ENCODE assay signal across 8 cellular contexts in genomic region chr1:63917571-63918394, GRCh38.
A peak's percentile ranks its signal among the peaks of the same experiment; 100 is the strongest.
DNase-seq lines count a peak whose midpoint lies in the region; ATAC-seq and TF ChIP-seq lines count a peak whose summit lies in the region.

No MANE protein-coding gene starts in this region.

- H3K4me3 ChIP-seq in GM12865 (ENCODE audit: low read depth, low read length) (no peak overlapping the region), SJCRH30 (no peak overlapping the region), iPS DF 6.9 (ENCODE audit: low read length) (no peak overlapping the region)

- ATAC-seq in activated T-helper 17 cell treated with anti-CD3 and anti-CD28 coated beads, Interleukin-2, amount 50 U/mL, for 72 hours (replicated peaks) = no peak
- ATAC-seq in GM18861 (IDR thresholded peaks at IDR 0.05; ENCODE audit: unreplicated experiment) (no peak), HG02870 (IDR thresholded peaks at IDR 0.05; ENCODE audit: unreplicated experiment) (no peak), HG03045 (IDR thresholded peaks at IDR 0.05; ENCODE audit: unreplicated experiment) (no peak)

- no peak overlapping the region for H3K27ac ChIP-seq in SJCRH30
- no peak overlapping the region for H3K27ac ChIP-seq in iPS DF 6.9 (ENCODE audit: low read length)

- no peaks in the 10 kb centered on the region for H3K9me3 Mint-ChIP-seq in activated T-helper 17 cell treated with anti-CD3 and anti-CD28 coated beads, Interleukin-2, amount 50 U/mL, for 72 hours

- H3K4me1 Mint-ChIP-seq in activated T-helper 17 cell treated with anti-CD3 and anti-CD28 coated beads, Interleukin-2, amount 50 U/mL, for 72 hours = no peaks in the 10 kb centered on the region

- WGBS in iPS DF 6.9 (ENCODE audit: insufficient coverage, insufficient read length) = 100% methylated on average over 1 of the region's 12 CpGs

- no peaks in the 10 kb centered on the region for H3K36me3 Mint-ChIP-seq in activated T-helper 17 cell treated with anti-CD3 and anti-CD28 coated beads, Interleukin-2, amount 50 U/mL, for 72 hours (ENCODE audit: low read depth)

- H3K4me1 ChIP-seq in SJCRH30 (peaks cover 14% of the 10 kb centered on the region), iPS DF 6.9 (ENCODE audit: control insufficient read depth, insufficient read depth, low read length) (peaks cover 13% of the 10 kb centered on the region)

- H3K27ac Mint-ChIP-seq in activated T-helper 17 cell treated with anti-CD3 and anti-CD28 coated beads, Interleukin-2, amount 50 U/mL, for 72 hours = no peak overlapping the region

- peaks cover 14% of the 10 kb centered on the region for H3K27me3 Mint-ChIP-seq in activated T-helper 17 cell treated with anti-CD3 and anti-CD28 coated beads, Interleukin-2, amount 50 U/mL, for 72 hours

- TF ChIP-seq CTCF in GM12865 (IDR thresholded peaks at IDR 0.05; ENCODE audit: insufficient read depth, low read depth, low read length, missing control alignments) = peak; percentile 53

- no peak overlapping the region for H3K4me3 Mint-ChIP-seq in activated T-helper 17 cell treated with anti-CD3 and anti-CD28 coated beads, Interleukin-2, amount 50 U/mL, for 72 hours

- DNase-seq in AML-193 (lab: John Stamatoyannopoulos, UW) (peak; percentile 14 to 15), GM12865 (ENCODE audit: low read depth) (peak; percentile 51), SJCRH30 (peak; percentile 22 to 54), iPS DF 6.9 (ENCODE audit: low read depth, low spot score) (peak; percentile 66)

- no peaks in the 10 kb centered on the region for H3K27me3 ChIP-seq in SJCRH30
- no peaks in the 10 kb centered on the region for H3K27me3 ChIP-seq in iPS DF 6.9 (ENCODE audit: control insufficient read depth, insufficient read depth, low read length)

- H3K36me3 ChIP-seq in SJCRH30 (no peaks in the 10 kb centered on the region), iPS DF 6.9 (ENCODE audit: control insufficient read depth, insufficient read depth, low read length) (no peaks in the 10 kb centered on the region)

- H3K9me3 ChIP-seq in SJCRH30 (replicated peaks) = no peaks in the 10 kb centered on the region
- H3K9me3 ChIP-seq in iPS DF 6.9 (ENCODE audit: control insufficient read depth, insufficient read depth, low read length) = no peaks in the 10 kb centered on the region

Comparison
In these comparisons a context has a peak if more than half of its experiments do, and no peak if none do; other contexts are left out.
1. DNase-seq: peak in every context shown above with its lines; median percentile 66 in iPS DF 6.9; 51 in GM12865; 38 in SJCRH30; 14 in AML-193.